2 cellular contexts compared by ENCODE assay signal in the genomic region with DNA sequence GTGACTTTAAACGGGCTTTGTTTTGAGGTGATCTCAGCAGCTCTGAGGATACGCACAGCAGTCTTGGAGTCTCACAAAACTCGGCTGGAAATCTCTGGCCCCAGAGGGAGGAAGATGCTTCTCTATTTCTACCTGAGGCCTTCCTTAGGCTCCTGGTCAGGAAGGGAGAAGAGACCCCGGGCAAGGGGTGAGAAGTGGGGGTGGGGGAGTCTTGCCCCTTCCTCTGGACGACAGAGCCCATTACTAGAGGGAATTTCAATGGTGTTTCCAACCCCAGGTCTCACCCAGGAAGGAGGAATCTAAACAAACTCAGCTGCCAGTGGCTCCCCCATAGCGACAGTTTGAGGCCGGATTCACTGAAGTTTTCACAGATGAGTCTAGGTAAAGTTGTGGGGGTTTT.
TF ChIP-seq lines count a peak whose summit lies in the region.

No MANE protein-coding gene starts in this region.

TF ChIP-seq in A549, 52 proteins besides CTCF, POLR2A, EP300 and RAD21 (continued from another document):
- TF ChIP-seq, protein P1, sequence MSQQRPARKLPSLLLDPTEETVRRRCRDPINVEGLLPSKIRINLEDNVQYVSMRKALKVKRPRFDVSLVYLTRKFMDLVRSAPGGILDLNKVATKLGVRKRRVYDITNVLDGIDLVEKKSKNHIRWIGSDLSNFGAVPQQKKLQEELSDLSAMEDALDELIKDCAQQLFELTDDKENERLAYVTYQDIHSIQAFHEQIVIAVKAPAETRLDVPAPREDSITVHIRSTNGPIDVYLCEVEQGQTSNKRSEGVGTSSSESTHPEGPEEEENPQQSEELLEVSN (IDR thresholded peaks at IDR 0.05; ENCODE audit: borderline replicate concordance, low read depth), result no peak

TF ChIP-seq in HepG2, 621 proteins besides CTCF, POLR2A, EP300 and RAD21 (continued from another document):
- TF ChIP-seq, protein P2, sequence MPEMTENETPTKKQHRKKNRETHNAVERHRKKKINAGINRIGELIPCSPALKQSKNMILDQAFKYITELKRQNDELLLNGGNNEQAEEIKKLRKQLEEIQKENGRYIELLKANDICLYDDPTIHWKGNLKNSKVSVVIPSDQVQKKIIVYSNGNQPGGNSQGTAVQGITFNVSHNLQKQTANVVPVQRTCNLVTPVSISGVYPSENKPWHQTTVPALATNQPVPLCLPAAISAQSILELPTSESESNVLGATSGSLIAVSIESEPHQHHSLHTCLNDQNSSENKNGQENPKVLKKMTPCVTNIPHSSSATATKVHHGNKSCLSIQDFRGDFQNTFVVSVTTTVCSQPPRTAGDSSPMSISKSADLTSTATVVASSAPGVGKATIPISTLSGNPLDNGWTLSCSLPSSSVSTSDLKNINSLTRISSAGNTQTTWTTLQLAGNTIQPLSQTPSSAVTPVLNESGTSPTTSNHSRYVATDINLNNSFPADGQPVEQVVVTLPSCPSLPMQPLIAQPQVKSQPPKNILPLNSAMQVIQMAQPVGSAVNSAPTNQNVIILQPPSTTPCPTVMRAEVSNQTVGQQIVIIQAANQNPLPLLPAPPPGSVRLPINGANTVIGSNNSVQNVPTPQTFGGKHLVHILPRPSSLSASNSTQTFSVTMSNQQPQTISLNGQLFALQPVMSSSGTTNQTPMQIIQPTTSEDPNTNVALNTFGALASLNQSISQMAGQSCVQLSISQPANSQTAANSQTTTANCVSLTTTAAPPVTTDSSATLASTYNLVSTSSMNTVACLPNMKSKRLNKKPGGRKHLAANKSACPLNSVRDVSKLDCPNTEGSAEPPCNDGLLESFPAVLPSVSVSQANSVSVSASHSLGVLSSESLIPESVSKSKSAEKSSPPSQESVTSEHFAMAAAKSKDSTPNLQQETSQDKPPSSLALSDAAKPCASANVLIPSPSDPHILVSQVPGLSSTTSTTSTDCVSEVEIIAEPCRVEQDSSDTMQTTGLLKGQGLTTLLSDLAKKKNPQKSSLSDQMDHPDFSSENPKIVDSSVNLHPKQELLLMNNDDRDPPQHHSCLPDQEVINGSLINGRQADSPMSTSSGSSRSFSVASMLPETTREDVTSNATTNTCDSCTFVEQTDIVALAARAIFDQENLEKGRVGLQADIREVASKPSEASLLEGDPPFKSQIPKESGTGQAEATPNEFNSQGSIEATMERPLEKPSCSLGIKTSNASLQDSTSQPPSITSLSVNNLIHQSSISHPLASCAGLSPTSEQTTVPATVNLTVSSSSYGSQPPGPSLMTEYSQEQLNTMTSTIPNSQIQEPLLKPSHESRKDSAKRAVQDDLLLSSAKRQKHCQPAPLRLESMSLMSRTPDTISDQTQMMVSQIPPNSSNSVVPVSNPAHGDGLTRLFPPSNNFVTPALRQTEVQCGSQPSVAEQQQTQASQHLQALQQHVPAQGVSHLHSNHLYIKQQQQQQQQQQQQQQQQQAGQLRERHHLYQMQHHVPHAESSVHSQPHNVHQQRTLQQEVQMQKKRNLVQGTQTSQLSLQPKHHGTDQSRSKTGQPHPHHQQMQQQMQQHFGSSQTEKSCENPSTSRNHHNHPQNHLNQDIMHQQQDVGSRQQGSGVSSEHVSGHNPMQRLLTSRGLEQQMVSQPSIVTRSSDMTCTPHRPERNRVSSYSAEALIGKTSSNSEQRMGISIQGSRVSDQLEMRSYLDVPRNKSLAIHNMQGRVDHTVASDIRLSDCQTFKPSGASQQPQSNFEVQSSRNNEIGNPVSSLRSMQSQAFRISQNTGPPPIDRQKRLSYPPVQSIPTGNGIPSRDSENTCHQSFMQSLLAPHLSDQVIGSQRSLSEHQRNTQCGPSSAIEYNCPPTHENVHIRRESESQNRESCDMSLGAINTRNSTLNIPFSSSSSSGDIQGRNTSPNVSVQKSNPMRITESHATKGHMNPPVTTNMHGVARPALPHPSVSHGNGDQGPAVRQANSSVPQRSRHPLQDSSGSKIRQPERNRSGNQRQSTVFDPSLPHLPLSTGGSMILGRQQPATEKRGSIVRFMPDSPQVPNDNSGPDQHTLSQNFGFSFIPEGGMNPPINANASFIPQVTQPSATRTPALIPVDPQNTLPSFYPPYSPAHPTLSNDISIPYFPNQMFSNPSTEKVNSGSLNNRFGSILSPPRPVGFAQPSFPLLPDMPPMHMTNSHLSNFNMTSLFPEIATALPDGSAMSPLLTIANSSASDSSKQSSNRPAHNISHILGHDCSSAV (CRISPR knock-in tag; IDR thresholded peaks at IDR 0.05; ENCODE audit: borderline replicate concordance), result no peak
- TF ChIP-seq IKZF4 (CRISPR knock-in tag; IDR thresholded peaks at IDR 0.05; ENCODE audit: borderline replicate concordance, low read depth, not compliant biosample characterization) (no peak), ZC3H13 (CRISPR knock-in tag; IDR thresholded peaks at IDR 0.05) (0 out of 2 replicates have a peak, but pooled peaks have one; percentile 2), SMARCC2 (IDR thresholded peaks at IDR 0.05) (no peak), PRPF4 (IDR thresholded peaks at IDR 0.05; ENCODE audit: low read depth, low read length, poor library complexity, severe bottlenecking) (peak; percentile 20), YEATS2 (CRISPR knock-in tag; IDR thresholded peaks at IDR 0.05; ENCODE audit: borderline replicate concordance) (no peak), MXD4 (CRISPR knock-in tag; IDR thresholded peaks at IDR 0.05) (no peak), REXO4 (CRISPR knock-in tag; IDR thresholded peaks at IDR 0.05; ENCODE audit: borderline replicate concordance) (no peak), ZNF670 (CRISPR knock-in tag; IDR thresholded peaks at IDR 0.05; ENCODE audit: borderline replicate concordance) (no peak), GZF1 (CRISPR knock-in tag; IDR thresholded peaks at IDR 0.05) (no peak), ZNF773 (CRISPR knock-in tag; IDR thresholded peaks at IDR 0.05; ENCODE audit: borderline replicate concordance) (no peak), ZNF678 (CRISPR knock-in tag; IDR thresholded peaks at IDR 0.05) (no peak), NCOA1 (CRISPR knock-in tag; IDR thresholded peaks at IDR 0.05) (no peak), NFYC (CRISPR knock-in tag; IDR thresholded peaks at IDR 0.05) (0 out of 2 replicates have a peak, but pooled peaks have one; percentile 0), ZNF713 (CRISPR knock-in tag; IDR thresholded peaks at IDR 0.05) (0 out of 2 replicates have a peak, but pooled peaks have one; percentile 9), RORA (CRISPR knock-in tag; IDR thresholded peaks at IDR 0.05) (no peak), ZNF136 (CRISPR knock-in tag; IDR thresholded peaks at IDR 0.05; ENCODE audit: low read depth) (no peak), NRL (CRISPR knock-in tag; IDR thresholded peaks at IDR 0.05; ENCODE audit: borderline replicate concordance) (no peak)
- TF ChIP-seq, protein P3, sequence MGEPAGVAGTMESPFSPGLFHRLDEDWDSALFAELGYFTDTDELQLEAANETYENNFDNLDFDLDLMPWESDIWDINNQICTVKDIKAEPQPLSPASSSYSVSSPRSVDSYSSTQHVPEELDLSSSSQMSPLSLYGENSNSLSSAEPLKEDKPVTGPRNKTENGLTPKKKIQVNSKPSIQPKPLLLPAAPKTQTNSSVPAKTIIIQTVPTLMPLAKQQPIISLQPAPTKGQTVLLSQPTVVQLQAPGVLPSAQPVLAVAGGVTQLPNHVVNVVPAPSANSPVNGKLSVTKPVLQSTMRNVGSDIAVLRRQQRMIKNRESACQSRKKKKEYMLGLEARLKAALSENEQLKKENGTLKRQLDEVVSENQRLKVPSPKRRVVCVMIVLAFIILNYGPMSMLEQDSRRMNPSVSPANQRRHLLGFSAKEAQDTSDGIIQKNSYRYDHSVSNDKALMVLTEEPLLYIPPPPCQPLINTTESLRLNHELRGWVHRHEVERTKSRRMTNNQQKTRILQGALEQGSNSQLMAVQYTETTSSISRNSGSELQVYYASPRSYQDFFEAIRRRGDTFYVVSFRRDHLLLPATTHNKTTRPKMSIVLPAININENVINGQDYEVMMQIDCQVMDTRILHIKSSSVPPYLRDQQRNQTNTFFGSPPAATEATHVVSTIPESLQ (CRISPR knock-in tag; conservative IDR thresholded peaks at IDR 0.05), result no peak
- TF ChIP-seq, protein P4, sequence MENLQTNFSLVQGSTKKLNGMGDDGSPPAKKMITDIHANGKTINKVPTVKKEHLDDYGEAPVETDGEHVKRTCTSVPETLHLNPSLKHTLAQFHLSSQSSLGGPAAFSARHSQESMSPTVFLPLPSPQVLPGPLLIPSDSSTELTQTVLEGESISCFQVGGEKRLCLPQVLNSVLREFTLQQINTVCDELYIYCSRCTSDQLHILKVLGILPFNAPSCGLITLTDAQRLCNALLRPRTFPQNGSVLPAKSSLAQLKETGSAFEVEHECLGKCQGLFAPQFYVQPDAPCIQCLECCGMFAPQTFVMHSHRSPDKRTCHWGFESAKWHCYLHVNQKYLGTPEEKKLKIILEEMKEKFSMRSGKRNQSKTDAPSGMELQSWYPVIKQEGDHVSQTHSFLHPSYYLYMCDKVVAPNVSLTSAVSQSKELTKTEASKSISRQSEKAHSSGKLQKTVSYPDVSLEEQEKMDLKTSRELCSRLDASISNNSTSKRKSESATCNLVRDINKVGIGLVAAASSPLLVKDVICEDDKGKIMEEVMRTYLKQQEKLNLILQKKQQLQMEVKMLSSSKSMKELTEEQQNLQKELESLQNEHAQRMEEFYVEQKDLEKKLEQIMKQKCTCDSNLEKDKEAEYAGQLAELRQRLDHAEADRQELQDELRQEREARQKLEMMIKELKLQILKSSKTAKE (CRISPR knock-in tag; IDR thresholded peaks at IDR 0.05; ENCODE audit: borderline replicate concordance), result no peak
- TF ChIP-seq, protein P5, sequence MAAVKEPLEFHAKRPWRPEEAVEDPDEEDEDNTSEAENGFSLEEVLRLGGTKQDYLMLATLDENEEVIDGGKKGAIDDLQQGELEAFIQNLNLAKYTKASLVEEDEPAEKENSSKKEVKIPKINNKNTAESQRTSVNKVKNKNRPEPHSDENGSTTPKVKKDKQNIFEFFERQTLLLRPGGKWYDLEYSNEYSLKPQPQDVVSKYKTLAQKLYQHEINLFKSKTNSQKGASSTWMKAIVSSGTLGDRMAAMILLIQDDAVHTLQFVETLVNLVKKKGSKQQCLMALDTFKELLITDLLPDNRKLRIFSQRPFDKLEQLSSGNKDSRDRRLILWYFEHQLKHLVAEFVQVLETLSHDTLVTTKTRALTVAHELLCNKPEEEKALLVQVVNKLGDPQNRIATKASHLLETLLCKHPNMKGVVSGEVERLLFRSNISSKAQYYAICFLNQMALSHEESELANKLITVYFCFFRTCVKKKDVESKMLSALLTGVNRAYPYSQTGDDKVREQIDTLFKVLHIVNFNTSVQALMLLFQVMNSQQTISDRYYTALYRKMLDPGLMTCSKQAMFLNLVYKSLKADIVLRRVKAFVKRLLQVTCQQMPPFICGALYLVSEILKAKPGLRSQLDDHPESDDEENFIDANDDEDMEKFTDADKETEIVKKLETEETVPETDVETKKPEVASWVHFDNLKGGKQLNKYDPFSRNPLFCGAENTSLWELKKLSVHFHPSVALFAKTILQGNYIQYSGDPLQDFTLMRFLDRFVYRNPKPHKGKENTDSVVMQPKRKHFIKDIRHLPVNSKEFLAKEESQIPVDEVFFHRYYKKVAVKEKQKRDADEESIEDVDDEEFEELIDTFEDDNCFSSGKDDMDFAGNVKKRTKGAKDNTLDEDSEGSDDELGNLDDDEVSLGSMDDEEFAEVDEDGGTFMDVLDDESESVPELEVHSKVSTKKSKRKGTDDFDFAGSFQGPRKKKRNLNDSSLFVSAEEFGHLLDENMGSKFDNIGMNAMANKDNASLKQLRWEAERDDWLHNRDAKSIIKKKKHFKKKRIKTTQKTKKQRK (IDR thresholded peaks at IDR 0.05; ENCODE audit: low read length), result no peak
- TF ChIP-seq, protein P6, sequence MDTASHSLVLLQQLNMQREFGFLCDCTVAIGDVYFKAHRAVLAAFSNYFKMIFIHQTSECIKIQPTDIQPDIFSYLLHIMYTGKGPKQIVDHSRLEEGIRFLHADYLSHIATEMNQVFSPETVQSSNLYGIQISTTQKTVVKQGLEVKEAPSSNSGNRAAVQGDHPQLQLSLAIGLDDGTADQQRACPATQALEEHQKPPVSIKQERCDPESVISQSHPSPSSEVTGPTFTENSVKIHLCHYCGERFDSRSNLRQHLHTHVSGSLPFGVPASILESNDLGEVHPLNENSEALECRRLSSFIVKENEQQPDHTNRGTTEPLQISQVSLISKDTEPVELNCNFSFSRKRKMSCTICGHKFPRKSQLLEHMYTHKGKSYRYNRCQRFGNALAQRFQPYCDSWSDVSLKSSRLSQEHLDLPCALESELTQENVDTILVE (CRISPR knock-in tag; IDR thresholded peaks at IDR 0.05), result no peak
- TF ChIP-seq, protein P7, sequence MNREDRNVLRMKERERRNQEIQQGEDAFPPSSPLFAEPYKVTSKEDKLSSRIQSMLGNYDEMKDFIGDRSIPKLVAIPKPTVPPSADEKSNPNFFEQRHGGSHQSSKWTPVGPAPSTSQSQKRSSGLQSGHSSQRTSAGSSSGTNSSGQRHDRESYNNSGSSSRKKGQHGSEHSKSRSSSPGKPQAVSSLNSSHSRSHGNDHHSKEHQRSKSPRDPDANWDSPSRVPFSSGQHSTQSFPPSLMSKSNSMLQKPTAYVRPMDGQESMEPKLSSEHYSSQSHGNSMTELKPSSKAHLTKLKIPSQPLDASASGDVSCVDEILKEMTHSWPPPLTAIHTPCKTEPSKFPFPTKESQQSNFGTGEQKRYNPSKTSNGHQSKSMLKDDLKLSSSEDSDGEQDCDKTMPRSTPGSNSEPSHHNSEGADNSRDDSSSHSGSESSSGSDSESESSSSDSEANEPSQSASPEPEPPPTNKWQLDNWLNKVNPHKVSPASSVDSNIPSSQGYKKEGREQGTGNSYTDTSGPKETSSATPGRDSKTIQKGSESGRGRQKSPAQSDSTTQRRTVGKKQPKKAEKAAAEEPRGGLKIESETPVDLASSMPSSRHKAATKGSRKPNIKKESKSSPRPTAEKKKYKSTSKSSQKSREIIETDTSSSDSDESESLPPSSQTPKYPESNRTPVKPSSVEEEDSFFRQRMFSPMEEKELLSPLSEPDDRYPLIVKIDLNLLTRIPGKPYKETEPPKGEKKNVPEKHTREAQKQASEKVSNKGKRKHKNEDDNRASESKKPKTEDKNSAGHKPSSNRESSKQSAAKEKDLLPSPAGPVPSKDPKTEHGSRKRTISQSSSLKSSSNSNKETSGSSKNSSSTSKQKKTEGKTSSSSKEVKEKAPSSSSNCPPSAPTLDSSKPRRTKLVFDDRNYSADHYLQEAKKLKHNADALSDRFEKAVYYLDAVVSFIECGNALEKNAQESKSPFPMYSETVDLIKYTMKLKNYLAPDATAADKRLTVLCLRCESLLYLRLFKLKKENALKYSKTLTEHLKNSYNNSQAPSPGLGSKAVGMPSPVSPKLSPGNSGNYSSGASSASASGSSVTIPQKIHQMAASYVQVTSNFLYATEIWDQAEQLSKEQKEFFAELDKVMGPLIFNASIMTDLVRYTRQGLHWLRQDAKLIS (CRISPR knock-in tag; IDR thresholded peaks at IDR 0.05), result no peak
- TF ChIP-seq, protein P8, sequence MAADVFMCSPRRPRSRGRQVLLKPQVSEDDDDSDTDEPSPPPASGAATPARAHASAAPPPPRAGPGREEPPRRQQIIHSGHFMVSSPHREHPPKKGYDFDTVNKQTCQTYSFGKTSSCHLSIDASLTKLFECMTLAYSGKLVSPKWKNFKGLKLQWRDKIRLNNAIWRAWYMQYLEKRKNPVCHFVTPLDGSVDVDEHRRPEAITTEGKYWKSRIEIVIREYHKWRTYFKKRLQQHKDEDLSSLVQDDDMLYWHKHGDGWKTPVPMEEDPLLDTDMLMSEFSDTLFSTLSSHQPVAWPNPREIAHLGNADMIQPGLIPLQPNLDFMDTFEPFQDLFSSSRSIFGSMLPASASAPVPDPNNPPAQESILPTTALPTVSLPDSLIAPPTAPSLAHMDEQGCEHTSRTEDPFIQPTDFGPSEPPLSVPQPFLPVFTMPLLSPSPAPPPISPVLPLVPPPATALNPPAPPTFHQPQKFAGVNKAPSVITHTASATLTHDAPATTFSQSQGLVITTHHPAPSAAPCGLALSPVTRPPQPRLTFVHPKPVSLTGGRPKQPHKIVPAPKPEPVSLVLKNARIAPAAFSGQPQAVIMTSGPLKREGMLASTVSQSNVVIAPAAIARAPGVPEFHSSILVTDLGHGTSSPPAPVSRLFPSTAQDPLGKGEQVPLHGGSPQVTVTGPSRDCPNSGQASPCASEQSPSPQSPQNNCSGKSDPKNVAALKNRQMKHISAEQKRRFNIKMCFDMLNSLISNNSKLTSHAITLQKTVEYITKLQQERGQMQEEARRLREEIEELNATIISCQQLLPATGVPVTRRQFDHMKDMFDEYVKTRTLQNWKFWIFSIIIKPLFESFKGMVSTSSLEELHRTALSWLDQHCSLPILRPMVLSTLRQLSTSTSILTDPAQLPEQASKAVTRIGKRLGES (CRISPR knock-in tag; IDR thresholded peaks at IDR 0.05; ENCODE audit: borderline replicate concordance), result no peak
